Comparison of ENCODE assay signal across 29 cellular contexts in genomic region chr3:45503904-45504651, GRCh38.
"Had no signal": no experiment of that assay in that cellular context is flagged by ENCODE, and none has a peak within 500 bp of the region (broad histone marks: within the 10 kb centered on the region; RNA-seq: fewer than 3 reads in every experiment).

No MANE protein-coding gene starts in this region.

- H3K27ac Mint-ChIP-seq: natural killer cell; neural progenitor cell; progenitor cell of endocrine pancreas; stimulated activated memory B cell treated with anti-CD40 and anti-IgM and Interleukin-4, amounts not matched to agents 10 μg/mL and 1 μg/mL and 100 μg/mL, for 72 hours; stimulated activated naive CD8-positive, alpha-beta T cell treated with anti-CD3 and anti-CD28 coated beads, Interleukin-15, amount 100 ng/mL, for 72 hours; type B pancreatic cell had no signal

- H3K4me1 ChIP-seq: right atrium auricular region, uterus had no signal

- H3K4me2 ChIP-seq: neural progenitor cell, smooth muscle cell had no signal

- H3K27me3 Mint-ChIP-seq: progenitor cell of endocrine pancreas; stimulated activated memory B cell treated with anti-CD40 and anti-IgM and Interleukin-4, amounts not matched to agents 10 μg/mL and 1 μg/mL and 100 μg/mL, for 72 hours; stimulated activated naive CD8-positive, alpha-beta T cell treated with anti-CD3 and anti-CD28 coated beads, Interleukin-15, amount 100 ng/mL, for 72 hours; type B pancreatic cell had no signal

- H3K27ac ChIP-seq: left lung, lower lobe of right lung, neural progenitor cell, neutrophil, ovary, right atrium auricular region, right lobe of liver, tibial nerve, uterus had no signal

- ATAC-seq: left colon; left lung; lower lobe of right lung; natural killer cell; right lobe of liver; stimulated activated memory B cell treated with anti-CD40 and anti-IgM and Interleukin-4, amounts not matched to agents 10 μg/mL and 1 μg/mL and 100 μg/mL, for 72 hours; stimulated activated naive CD8-positive, alpha-beta T cell treated with anti-CD3 and anti-CD28 coated beads, Interleukin-15, amount 100 ng/mL, for 72 hours had no signal

- H3K9me3 Mint-ChIP-seq: immature natural killer cell; natural killer cell; nephron progenitor cell; neural progenitor cell; stimulated activated memory B cell treated with anti-CD40 and anti-IgM and Interleukin-4, amounts not matched to agents 10 μg/mL and 1 μg/mL and 100 μg/mL, for 72 hours; stimulated activated naive CD8-positive, alpha-beta T cell treated with anti-CD3 and anti-CD28 coated beads, Interleukin-15, amount 100 ng/mL, for 72 hours; type B pancreatic cell had no signal

- H3K36me3 ChIP-seq: neural progenitor cell, neutrophil, ovary, uterus had no signal

- H3K4me3 Mint-ChIP-seq: immature natural killer cell; natural killer cell; nephron progenitor cell; neural progenitor cell; stimulated activated memory B cell treated with anti-CD40 and anti-IgM and Interleukin-4, amounts not matched to agents 10 μg/mL and 1 μg/mL and 100 μg/mL, for 72 hours; stimulated activated naive CD8-positive, alpha-beta T cell treated with anti-CD3 and anti-CD28 coated beads, Interleukin-15, amount 100 ng/mL, for 72 hours; type B pancreatic cell had no signal

- H3K4me3 ChIP-seq: left lung, lower lobe of right lung, neural progenitor cell, ovary, right atrium auricular region, right lobe of liver, smooth muscle cell, tibial nerve, uterus had no signal

- H2AFZ ChIP-seq: neural progenitor cell had no signal

- H3K9me3 ChIP-seq: left lung, lower lobe of right lung, neutrophil, ovary, right atrium auricular region, right lobe of liver, tibial nerve, uterus had no signal

- H3K4me1 Mint-ChIP-seq: natural killer cell; nephron progenitor cell; stimulated activated memory B cell treated with anti-CD40 and anti-IgM and Interleukin-4, amounts not matched to agents 10 μg/mL and 1 μg/mL and 100 μg/mL, for 72 hours had no signal

- H3K27me3 ChIP-seq: left lung, neural progenitor cell, neutrophil, ovary, right atrium auricular region, right lobe of liver, tibial nerve, uterus had no signal

- DNase-seq: hippocampal formation; immature natural killer cell; kidney; left colon; left lung; lower lobe of right lung; mammary epithelial cell; mesenchymal stem cell; natural killer cell; nephron progenitor cell; occipital lobe; ovary; right lobe of liver; stimulated activated CD4-positive, alpha-beta T cell treated with anti-CD3 and anti-CD28 coated beads, Interleukin-1b, Interleukin-23, amount 100 ng/mL, for 48 hours; stimulated activated CD4-positive, alpha-beta T cell treated with anti-CD3 and anti-CD28 coated beads, Interleukin-2, amount 100 ng/mL, for 48 hours; stimulated activated CD4-positive, alpha-beta T cell treated with anti-CD3 and anti-CD28 coated beads, Interleukin-4, amount 100 ng/mL, for 4 hours; stimulated activated CD8-positive, alpha-beta memory T cell treated with anti-CD3 and anti-CD28 coated beads, Interleukin-4, amount 100 ng/mL, for 48 hours; stimulated activated naive CD4-positive, alpha-beta T cell treated with Interleukin-2 at 50 U/mL for 16 hours; stimulated activated naive CD8-positive, alpha-beta T cell treated with anti-CD3 and anti-CD28 coated beads, Interleukin-15, amount 100 ng/mL, for 72 hours; substantia nigra; uterus had no signal
